35 cellular contexts compared by ENCODE assay signal in the genomic region with DNA sequence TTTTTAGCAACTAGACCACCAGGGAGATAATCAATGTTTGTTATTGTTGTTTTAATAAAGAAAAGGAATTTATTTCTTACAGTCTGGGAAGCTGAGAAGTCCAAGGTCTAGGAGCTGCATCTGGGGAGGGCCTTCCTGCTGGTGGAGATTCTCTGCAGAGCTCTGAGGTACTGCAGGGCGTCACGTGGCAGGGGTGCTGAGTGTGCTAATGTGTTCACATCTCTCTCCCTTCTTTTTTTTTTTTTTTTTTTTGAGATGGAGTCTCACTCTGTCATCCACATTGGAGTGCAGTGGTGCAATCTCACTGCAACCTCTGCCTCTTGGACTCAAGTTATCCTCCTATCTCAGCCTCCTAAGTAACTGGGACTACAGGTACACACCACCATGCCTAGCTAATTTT.
"Had no signal": no experiment of that assay in that cellular context is flagged by ENCODE, and none has a peak within 500 bp of the region (broad histone marks: within the 10 kb centered on the region; RNA-seq: fewer than 3 reads in every experiment).

No MANE protein-coding gene starts in this region.

- H3K9me3 ChIP-seq: MG63 had no signal

- H3K4me3 ChIP-seq: MG63 had no signal

- H3K36me3 ChIP-seq: MG63 had no signal

- DNase-seq: Kasumi-1, MG63, MM.1S, MV-4-11, NCI-H1048, NCI-H1092, NCI-H1092 treated with DMSO at 0.1 percent for 48 hours, NCI-H1105, NCI-H1105 treated with DMSO at 0.1 percent for 48 hours, NCI-H1417, NCI-H1417 treated with DMSO at 0.1 percent for 48 hours, NCI-H1436, NCI-H1436 treated with DMSO at 0.1 percent for 48 hours, NCI-H146, NCI-H1694, NCI-H1694 treated with DMSO at 0.1 percent for 48 hours, NCI-H187, NCI-H187 treated with DMSO at 0.1 percent for 48 hours, NCI-H1930, NCI-H2029, NCI-H2029 treated with DMSO at 0.1 percent for 48 hours, NCI-H2081, NCI-H2081 treated with DMSO at 0.1 percent for 48 hours, NCI-H2107, NCI-H2171, NCI-H2171 treated with DMSO at 0.1 percent for 48 hours, NCI-H2227 treated with DMSO at 0.1 percent for 48 hours, NCI-H226, NCI-H345, NCI-H446, NCI-H446 treated with DMSO at 0.1 percent for 48 hours, NCI-H510A, NCI-H510A treated with DMSO at 0.1 percent for 48 hours, NCI-H524, NCI-H524 treated with DMSO at 0.1 percent for 48 hours had no signal

- H3K27me3 ChIP-seq: MG63 had no signal
